In genomic region chr12:116421785-116422538, GRCh38 we compare ENCODE assay signal across 21 cellular contexts.
DNase-seq lines count a peak whose midpoint lies in the region; ATAC-seq and TF ChIP-seq lines count a peak whose summit lies in the region.
"Had no signal": no experiment of that assay in that cellular context is flagged by ENCODE, and none has a peak within 500 bp of the region (broad histone marks: within the 10 kb centered on the region; RNA-seq: fewer than 3 reads in every experiment).

No MANE protein-coding gene starts in this region.

- H3K27ac ChIP-seq in spleen, result no peak overlapping the region
- H3K27ac ChIP-seq in ascending aorta, result no peak overlapping the region
- H3K27ac ChIP-seq: C4-2B, SJCRH30 had no signal

- DNase-seq in activated CD4-positive, alpha-beta T cell treated with anti-CD3 and anti-CD28 coated beads for 36 hours, result peak; percentile 18
- DNase-seq in activated CD4-positive, alpha-beta T cell treated with anti-CD3 and anti-CD28 coated beads, Interleukin-2, amount 10 ng/mL, durations not matched to agents 7 days and 5 days, result no peak
- DNase-seq in WTC11 (ENCODE audit: low spot score), result no peak
- peak; percentile 24 for DNase-seq in spleen
- DNase-seq in ascending aorta (ENCODE audit: low spot score in 2 of 2), result no peak
- DNase-seq in HCEC 1CT, result no peak
- DNase-seq: Calu3; CD8-positive, alpha-beta memory T cell; DMS153; GF-D8; H7; Karpas-422; NCI-H1092; NCI-H1436; NCI-H187 treated with DMSO at 0.1 percent for 48 hours; NCI-H2227 treated with DMSO at 0.1 percent for 48 hours; NCI-H510A treated with DMSO at 0.1 percent for 48 hours; NCI-H82; SJCRH30 had no signal

- H3K4me3 Mint-ChIP-seq in activated CD4-positive, alpha-beta T cell treated with anti-CD3 and anti-CD28 coated beads for 36 hours, result no peak overlapping the region
- no peak overlapping the region for H3K4me3 Mint-ChIP-seq in activated CD4-positive, alpha-beta T cell treated with anti-CD3 and anti-CD28 coated beads, Interleukin-2, amount 10 ng/mL, durations not matched to agents 7 days and 5 days
- no peak overlapping the region for H3K4me3 Mint-ChIP-seq in WTC11
- H3K4me3 Mint-ChIP-seq: CD8-positive, alpha-beta memory T cell had no signal

- no peak for TF ChIP-seq CTCF in WTC11 (IDR thresholded peaks at IDR 0.05)
- no peak for TF ChIP-seq CTCF in spleen (IDR thresholded peaks at IDR 0.05 in 8 of 11, conservative IDR thresholded peaks at IDR 0.05 in 3 of 11)
- TF ChIP-seq CTCF in ascending aorta (IDR thresholded peaks at IDR 0.05), result no peak

- POLR2A ChIA-PET in activated CD4-positive, alpha-beta T cell treated with anti-CD3 and anti-CD28 coated beads for 36 hours (lab: Charles Lee), result no interaction called here
- POLR2A ChIA-PET in activated CD4-positive, alpha-beta T cell treated with anti-CD3 and anti-CD28 coated beads, Interleukin-2, amount 10 ng/mL, durations not matched to agents 7 days and 5 days (lab: Charles Lee), result no interaction called here
- POLR2A ChIA-PET in WTC11 (lab: Charles Lee), result no interaction called here

- no peak for TF ChIP-seq POLR2A in spleen (IDR thresholded peaks at IDR 0.05)

- H3K27me3 Mint-ChIP-seq in activated CD4-positive, alpha-beta T cell treated with anti-CD3 and anti-CD28 coated beads for 36 hours, result no peaks in the 10 kb centered on the region
- no peaks in the 10 kb centered on the region for H3K27me3 Mint-ChIP-seq in activated CD4-positive, alpha-beta T cell treated with anti-CD3 and anti-CD28 coated beads, Interleukin-2, amount 10 ng/mL, durations not matched to agents 7 days and 5 days
- H3K27me3 Mint-ChIP-seq in WTC11 (ENCODE audit: low read depth), result peaks cover 5% of the 10 kb centered on the region

- 94 to 100% (median 98%) methylated on average over 2 of the region's 2 CpGs for WGBS in spleen, 5 donors

- no peaks in the 10 kb centered on the region for H3K36me3 Mint-ChIP-seq in activated CD4-positive, alpha-beta T cell treated with anti-CD3 and anti-CD28 coated beads for 36 hours (ENCODE audit: low read depth)
- H3K36me3 Mint-ChIP-seq in activated CD4-positive, alpha-beta T cell treated with anti-CD3 and anti-CD28 coated beads, Interleukin-2, amount 10 ng/mL, durations not matched to agents 7 days and 5 days (ENCODE audit: low read depth), result peaks cover 3% of the 10 kb centered on the region
- peaks cover 5% of the 10 kb centered on the region; the same call in 1 of the 2 replicates for H3K36me3 Mint-ChIP-seq in WTC11

- no peak overlapping the region for H3K27ac Mint-ChIP-seq in activated CD4-positive, alpha-beta T cell treated with anti-CD3 and anti-CD28 coated beads for 36 hours
- no peak overlapping the region for H3K27ac Mint-ChIP-seq in activated CD4-positive, alpha-beta T cell treated with anti-CD3 and anti-CD28 coated beads, Interleukin-2, amount 10 ng/mL, durations not matched to agents 7 days and 5 days
- H3K27ac Mint-ChIP-seq in WTC11, result no peak overlapping the region
- H3K27ac Mint-ChIP-seq: CD8-positive, alpha-beta memory T cell had no signal

- H3K4me3 ChIP-seq in spleen (no peak overlapping the region), ascending aorta (no peak overlapping the region)
- H3K4me3 ChIP-seq: SJCRH30 had no signal

- ATAC-seq in activated CD4-positive, alpha-beta T cell treated with anti-CD3 and anti-CD28 coated beads for 36 hours, result no peak
- no peak for ATAC-seq in WTC11

- no peak for TF ChIP-seq EP300 in Ishikawa (IDR thresholded peaks at IDR 0.05; ENCODE audit: borderline replicate concordance)

- CTCF ChIA-PET in activated CD4-positive, alpha-beta T cell treated with anti-CD3 and anti-CD28 coated beads for 36 hours (lab: Charles Lee), result interaction anchor here (0.6 kb wide), 1 partner anchor 1137 kb away, joined by 4 read pairs; no protein-coding TSS in a partner anchor
- CTCF ChIA-PET in activated CD4-positive, alpha-beta T cell treated with anti-CD3 and anti-CD28 coated beads, Interleukin-2, amount 10 ng/mL, durations not matched to agents 7 days and 5 days (lab: Charles Lee), result no interaction called here
- CTCF ChIA-PET in WTC11 (lab: Charles Lee), result no interaction called here

- H3K9me3 ChIP-seq in spleen (peaks cover 0 to 13% (median 8%) of the 10 kb centered on the region in 8 donors), ascending aorta (peaks cover 0 to 5% of the 10 kb centered on the region in 2 donors)
- H3K9me3 ChIP-seq: SJCRH30 had no signal

- intact Hi-C loops in activated CD4-positive, alpha-beta T cell treated with anti-CD3 and anti-CD28 coated beads for 36 hours (cut with DNase I, micrococcal nuclease), result no loop called here
- intact Hi-C loops in spleen (cut with DNase I; ENCODE audit: low total_unique reads), result no loop called here
- intact Hi-C loops in ascending aorta (cut with DNase I), result loop anchor here (10.0 kb wide), 1 partner anchor 427 kb away; no protein-coding TSS in a partner anchor

- TF ChIP-seq RAD21 in Ishikawa (IDR thresholded peaks at IDR 0.05; ENCODE audit: low read depth), result no peak

- H3K27me3 ChIP-seq in spleen (replicated peaks in 1 of 7), result no peaks in the 10 kb centered on the region
- no peaks in the 10 kb centered on the region for H3K27me3 ChIP-seq in ascending aorta
- H3K27me3 ChIP-seq: SJCRH30 had no signal

- no peaks in the 10 kb centered on the region for H3K4me1 Mint-ChIP-seq in activated CD4-positive, alpha-beta T cell treated with anti-CD3 and anti-CD28 coated beads for 36 hours
- no peaks in the 10 kb centered on the region for H3K4me1 Mint-ChIP-seq in activated CD4-positive, alpha-beta T cell treated with anti-CD3 and anti-CD28 coated beads, Interleukin-2, amount 10 ng/mL, durations not matched to agents 7 days and 5 days
- H3K4me1 Mint-ChIP-seq in WTC11, result peaks cover 16% of the 10 kb centered on the region
- H3K4me1 Mint-ChIP-seq: CD8-positive, alpha-beta memory T cell had no signal

- H3K36me3 ChIP-seq in spleen (no peaks in the 10 kb centered on the region), ascending aorta (no peaks in the 10 kb centered on the region)
- H3K36me3 ChIP-seq: SJCRH30 had no signal

- H3K9me3 Mint-ChIP-seq in activated CD4-positive, alpha-beta T cell treated with anti-CD3 and anti-CD28 coated beads for 36 hours (ENCODE audit: low read depth), result peaks cover 4% of the 10 kb centered on the region
- H3K9me3 Mint-ChIP-seq in activated CD4-positive, alpha-beta T cell treated with anti-CD3 and anti-CD28 coated beads, Interleukin-2, amount 10 ng/mL, durations not matched to agents 7 days and 5 days, result peaks cover 8% of the 10 kb centered on the region
- H3K9me3 Mint-ChIP-seq in WTC11, result peaks cover 8% of the 10 kb centered on the region

- H3K4me1 ChIP-seq in spleen (no peaks in the 10 kb centered on the region), ascending aorta (peaks cover 0 to 8% of the 10 kb centered on the region in 2 donors)

TF ChIP-seq in Ishikawa, 13 proteins besides CTCF, POLR2A, EP300 and RAD21:
- TF ChIP-seq USF1 (IDR thresholded peaks at IDR 0.05) (peak; percentile 61), TAF1 (IDR thresholded peaks at IDR 0.05; ENCODE audit: low read depth) (no peak)
TF ChIP-seq in Ishikawa: peak in this region for 1.

TF ChIP-seq in WTC11, 78 proteins besides CTCF, POLR2A, EP300 and RAD21:
- TF ChIP-seq PRDM15 (CRISPR knock-in tag; IDR thresholded peaks at IDR 0.05) (no peak), ZMAT4 (CRISPR knock-in tag; IDR thresholded peaks at IDR 0.05) (no peak), USF2 (CRISPR knock-in tag; IDR thresholded peaks at IDR 0.05) (peak; percentile 43), MXD4 (CRISPR knock-in tag; IDR thresholded peaks at IDR 0.05; ENCODE audit: borderline replicate concordance) (no peak), CDX4 (CRISPR knock-in tag; IDR thresholded peaks at IDR 0.05; ENCODE audit: borderline replicate concordance) (no peak)

Comparison
In these comparisons a context has a peak if more than half of its experiments do, and no peak if none do; other contexts are left out.
1. DNase-seq: peak in activated CD4-positive, alpha-beta T cell treated with anti-CD3 and anti-CD28 coated beads for 36 hours (single experiment) and spleen (single experiment); none in activated CD4-positive, alpha-beta T cell treated with anti-CD3 and anti-CD28 coated beads, Interleukin-2, amount 10 ng/mL, durations not matched to agents 7 days and 5 days (single experiment), WTC11 (single experiment), ascending aorta (0 of 2) and HCEC 1CT (single experiment).